Comparison of ENCODE assay signal across 17 cellular contexts in genomic region chr13:108437496-108437895, GRCh38.
"Had no signal": no experiment of that assay in that cellular context is flagged by ENCODE, and none has a peak within 500 bp of the region (broad histone marks: within the 10 kb centered on the region; RNA-seq: fewer than 3 reads in every experiment).

No MANE protein-coding gene starts in this region.

- H3K4me1 ChIP-seq: body of pancreas, gastrocnemius medialis, stomach, thyroid gland, vagina had no signal

- ATAC-seq: activated T-cell treated with anti-CD3 and anti-CD28 coated beads, Interleukin-2, amount 50 U/mL, for 72 hours; body of pancreas; gastrocnemius medialis; left cardiac atrium; naive thymus-derived CD4-positive, alpha-beta T cell; T-helper 17 cell had no signal

- H3K36me3 ChIP-seq: gastrocnemius medialis, stomach, thyroid gland, vagina had no signal

- H3K27me3 ChIP-seq: body of pancreas, gastrocnemius medialis, hepatocyte, stomach, thyroid gland, vagina had no signal

- H3K4me3 ChIP-seq: body of pancreas, gastrocnemius medialis, hepatocyte, lung, stomach, thyroid gland, vagina had no signal

- H3K27ac ChIP-seq: body of pancreas, gastrocnemius medialis, hepatocyte, stomach, thyroid gland, vagina had no signal

- H3K9me3 ChIP-seq: body of pancreas, gastrocnemius medialis, thyroid gland, vagina had no signal

- DNase-seq: activated CD4-positive, alpha-beta T cell treated with anti-CD3 and anti-CD28 coated beads, Interleukin-2, amount 50 U/mL, for 4 hours; activated CD4-positive, CD25-positive, alpha-beta regulatory T cell treated with anti-CD3 and anti-CD28 coated beads, Interleukin-2, amount 50 U/mL, for 72 hours; activated naive CD4-positive, alpha-beta T cell; activated T-cell treated with anti-CD3 and anti-CD28 coated beads, Interleukin-2, amount 50 U/mL, for 72 hours; body of pancreas; gastrocnemius medialis; left cardiac atrium; naive thymus-derived CD4-positive, alpha-beta T cell; retina; small intestine; stomach; T-helper 17 cell; thyroid gland had no signal

- FAIRE-seq: colon, small intestine had no signal
